In genomic region chr14:105195051-105195450, GRCh38 we compare ENCODE assay signal across 16 cellular contexts. TPM values are rescaled to one million over a fixed set of nuclear protein-coding genes. Genes with fewer than 3 reads are reported as not detected.
DNase-seq lines count a peak whose midpoint lies in the region; ATAC-seq, FAIRE-seq and TF ChIP-seq lines count a peak whose summit lies in the region.
"Had no signal": no experiment of that assay in that cellular context is flagged by ENCODE, and none has a peak within 500 bp of the region (broad histone marks: within the 10 kb centered on the region; RNA-seq: fewer than 3 reads in every experiment).

No MANE protein-coding gene starts in this region.

- WGBS in H1 (ENCODE audit: extremely low coverage in 1 of 2, insufficient coverage in 1 of 2, insufficient read length in 1 of 2, insufficient replicate concordance in 2 of 2, low coverage in 1 of 2, low lambda C conversion rate in 2 of 2, missing lambda C conversion rate in 1 of 2), 2 experiments, result 81% methylated on average over 8 of the region's 10 CpGs; no CpG with 5 or more reads in 1 of the 2 experiments
- WGBS in stomach, 5 donors, result 77 to 88% (median 83%) methylated on average over 4 to 10 of the region's 10 CpGs

- H3K4me1 Mint-ChIP-seq in Calu3 (ENCODE audit: low read depth, unreplicated experiment), result peaks cover 20% of the 10 kb centered on the region

- H3K23me2 ChIP-seq in H1 (ENCODE audit: low read depth, low read length), result peaks cover 4% of the 10 kb centered on the region; the same call in 1 of the 2 replicates

- TF ChIP-seq CTCF in left ventricle myocardium inferior (IDR thresholded peaks at IDR 0.05; ENCODE audit: borderline replicate concordance) (no peak), H1 (IDR thresholded peaks at IDR 0.05; ENCODE audit: control extremely low read depth in 1 of 3, insufficient read depth in 1 of 3, low read depth in 1 of 3, low read length in 3 of 3) (no peak), lower lobe of right lung (IDR thresholded peaks at IDR 0.05) (no peak), stomach (IDR thresholded peaks at IDR 0.05) (no peak), Calu3 (IDR thresholded peaks at IDR 0.05; ENCODE audit: unreplicated experiment) (no peak)

- H2BK15ac ChIP-seq in H1 (ENCODE audit: low read length), result peak overlapping the region; percentile 31; the same call in 1 of the 2 replicates

- H2BK12ac ChIP-seq in H1 (ENCODE audit: low read depth, low read length), result peak overlapping the region; percentile 84; the same call in 1 of the 2 replicates

- intact Hi-C loops in left ventricle myocardium inferior (cut with micrococcal nuclease) (no loop called here), cardiac septum (cut with DNase I) (no loop called here), lower lobe of right lung (cut with DNase I) (no loop called here), stomach (cut with DNase I; ENCODE audit: low total_unique reads) (no loop called here), Calu3 (cut with micrococcal nuclease; ENCODE audit: unreplicated experiment) (no loop called here)

- H3K4ac ChIP-seq in H1 (replicated peaks; ENCODE audit: insufficient read length, low read depth, low read length), result no peak overlapping the region

- peak overlapping the region; percentile 95 for H4K91ac ChIP-seq in H1 (replicated peaks; ENCODE audit: insufficient read length, low read length)

- no peaks in the 10 kb centered on the region for H3K79me2 ChIP-seq in H1 (ENCODE audit: control insufficient read depth in 1 of 2, insufficient read depth in 2 of 2, low read length in 2 of 2)

- H3K27ac ChIP-seq in left ventricle myocardium inferior (replicated peaks) (peak overlapping the region; percentile 95), H1 (ENCODE audit: low read depth, low read length) (no peak overlapping the region), lower lobe of right lung (peak overlapping the region; percentile 80), stomach (peak overlapping the region in 3 of 5 donors; percentile 56 to 68 (median 59))
- H3K27ac ChIP-seq: C4-2B had no signal

- TF ChIP-seq POLR2A in H1 (IDR thresholded peaks at IDR 0.05; ENCODE audit: control extremely low read depth in 1 of 2, low read depth in 2 of 2, low read length in 2 of 2), result no peak
- TF ChIP-seq POLR2A in stomach (IDR thresholded peaks at IDR 0.05), result no peak

- H3K4me3 Mint-ChIP-seq in Calu3 (ENCODE audit: low read depth, unreplicated experiment), result no peak overlapping the region

- no peak overlapping the region for H3K4me3 ChIP-seq in left ventricle myocardium inferior
- no peak overlapping the region for H3K4me3 ChIP-seq in H1 (ENCODE audit: extremely low read depth in 1 of 4, insufficient read depth in 2 of 4, low read depth in 3 of 4, low read length in 4 of 4)
- H3K4me3 ChIP-seq in lower lobe of right lung, result no peak overlapping the region
- no peak overlapping the region for H3K4me3 ChIP-seq in stomach

- peak overlapping the region; percentile 71; the same call in 1 of the 2 replicates for H2BK5ac ChIP-seq in H1 (ENCODE audit: low read depth, low read length)

- POLR2A ChIA-PET in H1 (lab: Charles Lee; ENCODE audit: partially characterized antibody), result interaction anchor here (1.0 to 1.1 kb wide), 2 partner anchors 9 to 53 kb away, joined by 3 read pairs; partner anchors contain the start of gene BTBD6

- no peak overlapping the region for H3K14ac ChIP-seq in H1 (ENCODE audit: insufficient read length)

- H3K4me1 ChIP-seq in left ventricle myocardium inferior, result peaks cover 72% of the 10 kb centered on the region
- peaks cover 0 to 16% (median 9%) of the 10 kb centered on the region in 4 experiments; a peak in 5 of 7 replicates for H3K4me1 ChIP-seq in H1 (replicated peaks in 1 of 4; ENCODE audit: control insufficient read depth in 3 of 4, insufficient read depth in 4 of 4, low read length in 3 of 4)
- H3K4me1 ChIP-seq in lower lobe of right lung, result peaks cover 67% of the 10 kb centered on the region
- H3K4me1 ChIP-seq in stomach, result peaks cover 20 to 49% (median 44%) of the 10 kb centered on the region in 4 donors

- no peaks in the 10 kb centered on the region for H3K9me3 ChIP-seq in left ventricle myocardium inferior (replicated peaks)
- H3K9me3 ChIP-seq in H1 (ENCODE audit: insufficient read depth in 2 of 2, low read depth in 1 of 2, low read length in 1 of 2), result no peaks in the 10 kb centered on the region
- H3K9me3 ChIP-seq in lower lobe of right lung, result no peaks in the 10 kb centered on the region
- no peaks in the 10 kb centered on the region for H3K9me3 ChIP-seq in stomach

- no peak overlapping the region for H3K9ac ChIP-seq in H1 (replicated peaks in 1 of 4; ENCODE audit: extremely low read depth in 1 of 4, low read depth in 3 of 4, low read length in 3 of 4)

- H3K27me3 ChIP-seq in left ventricle myocardium inferior (ENCODE audit: low read depth) (peaks cover 85% of the 10 kb centered on the region), H1 (replicated peaks in 1 of 4; ENCODE audit: control insufficient read depth in 3 of 4, extremely low read depth in 1 of 4, insufficient read depth in 3 of 4, low read length in 3 of 4) (peaks cover 0 to 37% (median 19%) of the 10 kb centered on the region in 4 experiments; a peak in 5 of 7 replicates), lower lobe of right lung (ENCODE audit: low read depth) (peaks cover 73% of the 10 kb centered on the region), stomach (peaks cover 7 to 95% (median 83%) of the 10 kb centered on the region in 3 donors)

- no peak overlapping the region for H4K5ac ChIP-seq in H1 (ENCODE audit: insufficient read length, low read depth, low read length)

- H3K79me1 ChIP-seq in H1 (ENCODE audit: low read depth, low read length), result no peaks in the 10 kb centered on the region

- no TSS peak for BruUV-seq in Calu3 (replicated peaks; lab: Mats Ljungman, UMichigan)

- no peak for DNase-seq in left ventricle myocardium inferior
- DNase-seq in cardiac septum (ENCODE audit: low spot score), result no peak
- no peak for DNase-seq in H1 (ENCODE audit: low read depth in 1 of 2, low spot score in 2 of 2)
- DNase-seq in lower lobe of right lung, result no peak
- no peak for DNase-seq in stomach
- DNase-seq in iPS-NIHi11 (ENCODE audit: low spot score), result no peak
- no peak for DNase-seq in Calu3
- DNase-seq: H9, NCI-H1694 treated with DMSO at 0.1 percent for 48 hours, NCI-H2227 treated with DMSO at 0.1 percent for 48 hours, NCI-H524 treated with DMSO at 0.1 percent for 48 hours had no signal

- no peaks in the 10 kb centered on the region for H3K36me3 ChIP-seq in left ventricle myocardium inferior
- no peaks in the 10 kb centered on the region for H3K36me3 ChIP-seq in H1 (ENCODE audit: control insufficient read depth in 2 of 4, insufficient read depth in 4 of 4, low read length in 3 of 4)
- H3K36me3 ChIP-seq in lower lobe of right lung, result no peaks in the 10 kb centered on the region
- no peaks in the 10 kb centered on the region for H3K36me3 ChIP-seq in stomach

- H3K23ac ChIP-seq in H1 (ENCODE audit: insufficient read length), result no peak overlapping the region

- CTCF ChIA-PET in H1 (lab: Charles Lee; ENCODE audit: partially characterized antibody), result interaction anchor here (0.5 to 3.1 kb wide), 21 partner anchors 9 to 286 kb away, joined by 3 to 25 read pairs (median 4); partner anchors contain the start of gene JAG2
- CTCF ChIA-PET in Calu3 (lab: Charles Lee), result interaction anchor here (1.9 kb wide), 1 partner anchor 104 kb away, joined by 8 read pairs; no protein-coding TSS in a partner anchor

- H3K9me3 Mint-ChIP-seq in Calu3 (ENCODE audit: low read depth, unreplicated experiment), result no peaks in the 10 kb centered on the region
- H3K9me3 Mint-ChIP-seq: H9, IgD-negative memory B cell had no signal

- H3K36me3 Mint-ChIP-seq in Calu3 (ENCODE audit: insufficient read depth, unreplicated experiment), result peaks cover 4% of the 10 kb centered on the region

- H3K27ac Mint-ChIP-seq in Calu3 (ENCODE audit: unreplicated experiment), result no peak overlapping the region
- H3K27ac Mint-ChIP-seq: H9, IgD-negative memory B cell had no signal

- ATAC-seq in lower lobe of right lung, result no peak
- ATAC-seq in GM21528 (IDR thresholded peaks at IDR 0.05; ENCODE audit: low FRiP score, unreplicated experiment), result no peak
- ATAC-seq: Panc1 had no signal

- H2AK5ac ChIP-seq in H1 (ENCODE audit: low read depth, low read length), result peak overlapping the region; percentile 88; the same call in 1 of the 2 replicates

- H2BK120ac ChIP-seq in H1 (replicated peaks; ENCODE audit: low read depth, low read length), result peak overlapping the region; percentile 10

- H3K56ac ChIP-seq in H1 (replicated peaks; ENCODE audit: insufficient read length, low read depth, low read length), result no peak overlapping the region

- H4K20me1 ChIP-seq in H1 (replicated peaks in 1 of 2; ENCODE audit: control insufficient read depth in 1 of 2, insufficient read depth in 2 of 2, low read length in 2 of 2), result peaks cover 0 to 2% of the 10 kb centered on the region in 2 experiments

- peak overlapping the region; percentile 98; the same call in 1 of the 2 replicates for H2BK20ac ChIP-seq in H1 (ENCODE audit: low read length)

- peak overlapping the region; percentile 56; the same call in 1 of the 2 replicates for H3K18ac ChIP-seq in H1 (ENCODE audit: extremely low read depth, low read length)

- H3K27me3 Mint-ChIP-seq in Calu3 (ENCODE audit: unreplicated experiment), result peaks cover 57% of the 10 kb centered on the region

- no peak for FAIRE-seq in H1 (lab: Jason Lieb, UNC)

- TF ChIP-seq RAD21 in H1 (IDR thresholded peaks at IDR 0.05 in 1 of 2, conservative IDR thresholded peaks at IDR 0.05 in 1 of 2; ENCODE audit: low read depth in 2 of 2, low read length in 2 of 2), result no peak

- no peak overlapping the region for H2AFZ ChIP-seq in H1 (ENCODE audit: low read length)

- H3K4me2 ChIP-seq in H1 (ENCODE audit: insufficient read depth in 1 of 2, low read depth in 2 of 2, low read length in 2 of 2), result no peak overlapping the region

- no peak overlapping the region for H4K8ac ChIP-seq in H1 (ENCODE audit: extremely low read depth, insufficient read depth, low read length)

- TF ChIP-seq EP300 in H1 (IDR thresholded peaks at IDR 0.05; ENCODE audit: borderline replicate concordance in 1 of 2, low read depth in 2 of 2, low read length in 2 of 2) (no peak), stomach (IDR thresholded peaks at IDR 0.05) (no peak)

RNA-seq across cellular contexts. Expression of gene NUDT14, which starts 13.9 kb away (rescaled TPM):
- total RNA-seq in left ventricle myocardium inferior, result 22.9 TPM
- total RNA-seq in cardiac septum, result 27.1 TPM
- 33.3 and 33.6 TPM in 2 replicates for total RNA-seq in H1 (2021; fragmentation: NEBNext Ultra II Directional; extraction: Animal tissue kit (Norgen Biotek cat#: 25700))
- polyA plus RNA-seq in H1 (2011; rRNA removed), result 25.5 and 40.3 TPM in 2 replicates
- polyA plus RNA-seq in H1 (2011; cell fraction: cytosol; rRNA removed), result 35.2 TPM
- 49.1 TPM for polyA plus RNA-seq in H1 (2011; cell fraction: nucleus; rRNA removed)
- polyA plus RNA-seq in H1 (2012, experiment 1 of 2), result 28.3 to 44.3 TPM (median 38.0 TPM) in 4 replicates
- polyA plus RNA-seq in H1 (2012, experiment 2 of 2), result 26.9 TPM
- polyA plus RNA-seq in H1 (2013, experiment 1 of 2), result 21.1 TPM
- polyA plus RNA-seq in H1 (2013, experiment 2 of 2), result 19.1 TPM
- polyA minus RNA-seq in H1 (2011; rRNA and poly(A)+ RNA removed), result 3.2 and 4.2 TPM in 2 replicates
- 13.7 TPM for polyA minus RNA-seq in H1 (2011; cell fraction: cytosol; rRNA and poly(A)+ RNA removed)
- 12.6 TPM for polyA minus RNA-seq in H1 (2011; cell fraction: nucleus; rRNA and poly(A)+ RNA removed)
- total RNA-seq in lower lobe of right lung, result 54.5 TPM
- total RNA-seq in stomach, result 10 to 100 TPM in 4 of 5 donors, not detected in 1; 15.2 to 62.6 (median 18.4) TPM
- 10 to 100 TPM; 26.6 to 51.7 (median 30.7) TPM for polyA plus RNA-seq in stomach
- 38.0 TPM in 2 replicates for total RNA-seq in Calu3 (2022)

RNA-seq across cellular contexts. Expression of gene JAG2, which starts 26.5 kb away (rescaled TPM):
- total RNA-seq in left ventricle myocardium inferior, result 26.1 TPM
- total RNA-seq in cardiac septum, result 36.7 TPM
- total RNA-seq in H1 (2021; fragmentation: NEBNext Ultra II Directional; extraction: Animal tissue kit (Norgen Biotek cat#: 25700)), result 6.2 and 8.9 TPM in 2 replicates
- 2.8 and 4.8 TPM in 2 replicates for polyA plus RNA-seq in H1 (2011; rRNA removed)
- polyA plus RNA-seq in H1 (2011; cell fraction: cytosol; rRNA removed), result 6.5 TPM
- 27.2 TPM for polyA plus RNA-seq in H1 (2011; cell fraction: nucleus; rRNA removed)
- 5.4 to 9.8 TPM (median 7.3 TPM) in 4 replicates for polyA plus RNA-seq in H1 (2012, experiment 1 of 2)
- 4.8 TPM for polyA plus RNA-seq in H1 (2012, experiment 2 of 2)
- 4.2 TPM for polyA plus RNA-seq in H1 (2013, experiment 1 of 2)
- polyA plus RNA-seq in H1 (2013, experiment 2 of 2), result 4.1 TPM
- polyA minus RNA-seq in H1 (2011; rRNA and poly(A)+ RNA removed), result 3.4 and 4.7 TPM in 2 replicates
- 2.9 TPM for polyA minus RNA-seq in H1 (2011; cell fraction: cytosol; rRNA and poly(A)+ RNA removed)
- 5.7 TPM for polyA minus RNA-seq in H1 (2011; cell fraction: nucleus; rRNA and poly(A)+ RNA removed)
- 29.2 TPM for total RNA-seq in lower lobe of right lung
- total RNA-seq in stomach, result 100 to 1,000 TPM in 1 of 5 donors, 10 to 100 TPM in 3, 1 to 10 TPM in 1; 8.0 to 117 (median 18.7) TPM
- 10 to 100 TPM in 1 of 3 donors, 1 to 10 TPM in 2; 6.0 to 27.2 (median 7.5) TPM for polyA plus RNA-seq in stomach
- total RNA-seq in Calu3 (2022), result 13.8 and 17.6 TPM in 2 replicates
- polyA plus RNA-seq: IgD-negative memory B cell had no signal

RNA-seq across cellular contexts. Expression of gene BTBD6, which starts 53.3 kb away (rescaled TPM):
- total RNA-seq in left ventricle myocardium inferior (45.3 TPM), cardiac septum (34.9 TPM), lower lobe of right lung (53.0 TPM), stomach (10 to 100 TPM; 13.4 to 53.6 (median 25.2) TPM), Calu3 (2022) (29.7 and 30.1 TPM in 2 replicates)
- total RNA-seq in H1 (2021; fragmentation: NEBNext Ultra II Directional; extraction: Animal tissue kit (Norgen Biotek cat#: 25700)), result 10.2 and 11.6 TPM in 2 replicates
- polyA plus RNA-seq in H1 (2011; rRNA removed) (9.8 and 10.1 TPM in 2 replicates), stomach (10 to 100 TPM; 47.1 to 55.0 (median 50.7) TPM)
- polyA plus RNA-seq in H1 (2011; cell fraction: cytosol; rRNA removed), result 9.4 TPM
- polyA plus RNA-seq in H1 (2011; cell fraction: nucleus; rRNA removed), result 16.1 TPM
- polyA plus RNA-seq in H1 (2012, experiment 1 of 2), result 7.2 to 14.6 TPM (median 12.4 TPM) in 4 replicates
- polyA plus RNA-seq in H1 (2012, experiment 2 of 2), result 13.7 TPM
- 8.8 TPM for polyA plus RNA-seq in H1 (2013, experiment 1 of 2)
- polyA plus RNA-seq in H1 (2013, experiment 2 of 2), result 8.2 TPM
- 5.8 and 7.9 TPM in 2 replicates for polyA minus RNA-seq in H1 (2011; rRNA and poly(A)+ RNA removed)
- polyA minus RNA-seq in H1 (2011; cell fraction: cytosol; rRNA and poly(A)+ RNA removed), result 5.8 TPM
- polyA minus RNA-seq in H1 (2011; cell fraction: nucleus; rRNA and poly(A)+ RNA removed), result 4.4 TPM
- total RNA-seq: A172 had no signal
